Comparison of ENCODE assay signal across 1 cellular context in genomic region chr4:137609693-137610450, GRCh38.
TF ChIP-seq lines count a peak whose summit lies in the region.

No MANE protein-coding gene starts in this region.

TF ChIP-seq in liver, 16 proteins besides CTCF, POLR2A, EP300 and RAD21 (continued from another document):
- no peak for TF ChIP-seq REST (IDR thresholded peaks at IDR 0.05)
- TF ChIP-seq NR2F2 (IDR thresholded peaks at IDR 0.05): peak; percentile 81
- TF ChIP-seq SP1 (IDR thresholded peaks at IDR 0.05): peak; percentile 18
- no peak for TF ChIP-seq ATF3 (IDR thresholded peaks at IDR 0.05)
- no peak for TF ChIP-seq ZBTB33 (IDR thresholded peaks at IDR 0.05)
